In genomic region chr5:132866342-132867045, GRCh38 we compare ENCODE assay signal across 8 cellular contexts. TPM values are rescaled to one million over a fixed set of nuclear protein-coding genes. Genes with fewer than 3 reads are reported as not detected.
DNase-seq lines count a peak whose midpoint lies in the region; ATAC-seq, FAIRE-seq and TF ChIP-seq lines count a peak whose summit lies in the region.

A gene with protein sequence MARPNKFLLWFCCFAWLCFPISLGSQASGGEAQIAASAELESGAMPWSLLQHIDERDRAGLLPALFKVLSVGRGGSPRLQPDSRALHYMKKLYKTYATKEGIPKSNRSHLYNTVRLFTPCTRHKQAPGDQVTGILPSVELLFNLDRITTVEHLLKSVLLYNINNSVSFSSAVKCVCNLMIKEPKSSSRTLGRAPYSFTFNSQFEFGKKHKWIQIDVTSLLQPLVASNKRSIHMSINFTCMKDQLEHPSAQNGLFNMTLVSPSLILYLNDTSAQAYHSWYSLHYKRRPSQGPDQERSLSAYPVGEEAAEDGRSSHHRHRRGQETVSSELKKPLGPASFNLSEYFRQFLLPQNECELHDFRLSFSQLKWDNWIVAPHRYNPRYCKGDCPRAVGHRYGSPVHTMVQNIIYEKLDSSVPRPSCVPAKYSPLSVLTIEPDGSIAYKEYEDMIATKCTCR (minus strand): TSS chr5:132866469. CDS start chr5:132864533, 1,936 bp downstream.
UQCRQ (plus strand) TSS chr5:132866642; CDS start chr5:132866882, 240 bp downstream.

- H3K27ac Mint-ChIP-seq in T-cell = peak within 1 kb of the TSS; percentile 97 to 99

- intact Hi-C loops in left cardiac atrium (cut with DNase I) (no loop called here), posterior vena cava (cut with DNase I) (no loop called here)

- no peaks in the 10 kb centered on the region for H3K27me3 Mint-ChIP-seq in T-cell

- peak; percentile 99 for ATAC-seq in HG02852 (IDR thresholded peaks at IDR 0.05; ENCODE audit: unreplicated experiment)
- peak; percentile 95 to 98 (median 96) for ATAC-seq in T-cell (replicated peaks in 1 of 4)
- peak; percentile 99 for ATAC-seq in left cardiac atrium

- CTCF ChIA-PET in T-cell (lab: Charles Lee) = interaction anchor here in 1 of 2 donors (0.6 kb wide), 1 partner anchor 67 kb away, joined by 3 read pairs; no protein-coding TSS in a partner anchor

- peaks cover 27 to 30% (median 27%) of the 10 kb centered on the region in 3 donors for H3K4me1 Mint-ChIP-seq in T-cell

- H3K9me3 Mint-ChIP-seq in T-cell = no peaks in the 10 kb centered on the region

- peak; percentile 92 for DNase-seq in GM12892 (ENCODE audit: insufficient read length)
- DNase-seq in NCI-H1436 treated with DMSO at 0.1 percent for 48 hours (lab: John Stamatoyannopoulos, UW) = peak; percentile 94
- peak; percentile 71 to 96 (median 89) for DNase-seq in T-cell
- peak; percentile 99 for DNase-seq in amniotic stem cell (lab: John Stamatoyannopoulos, UW)
- peak; percentile 96 for DNase-seq in left cardiac atrium
- peak; percentile 98 for DNase-seq in posterior vena cava (ENCODE audit: low spot score)
- peak; percentile 98 for DNase-seq in ureter (ENCODE audit: low spot score)

- FAIRE-seq in GM12892 (lab: Jason Lieb, UNC) = peak; percentile 97

- peak within 1 kb of the TSS; percentile 98 to 100 (median 99) for H3K4me3 Mint-ChIP-seq in T-cell

- H3K36me3 Mint-ChIP-seq in T-cell = peaks cover 26% of the 10 kb centered on the region

- peak; percentile 98 for TF ChIP-seq POLR2A in GM12892 (IDR thresholded peaks at IDR 0.05; ENCODE audit: low read depth, low read length)

- POLR2A ChIA-PET in T-cell (lab: Charles Lee) = interaction anchor here (0.6 to 1.5 kb wide), 5 partner anchors 51 to 1893 kb away, joined by 3 to 11 read pairs (median 4); no protein-coding TSS in a partner anchor

RNA-seq across cellular contexts. Expression of the first gene that starts in this region (rescaled TPM):
- 0.68 TPM for polyA plus RNA-seq in GM12892 (2012; ENCODE audit: missing spikeins)
- total RNA-seq in T-cell (1 to 10 TPM in 2 of 5 donors, under 1 TPM in 3; 0.63 to 1.9 (median 0.92) TPM), left cardiac atrium (under 1 TPM in 1 of 2 donors, not detected in 1; 0.65 TPM), posterior vena cava (under 1 TPM; 0.33 to 0.51 TPM), ureter (0.73 TPM)

RNA-seq across cellular contexts. Expression of gene UQCRQ, which starts in this region (rescaled TPM):
- polyA plus RNA-seq in GM12892 (2012; ENCODE audit: missing spikeins) = 423 TPM
- total RNA-seq in T-cell = 100 to 1,000 TPM; 119 to 139 (median 132) TPM
- total RNA-seq in left cardiac atrium = 1,000 to 10,000 TPM; 1,029 to 1,106 TPM
- total RNA-seq in posterior vena cava = 100 to 1,000 TPM; 364 to 379 TPM
- 558 TPM for total RNA-seq in ureter

Comparison
In these comparisons a context has a peak if more than half of its experiments do, and no peak if none do; other contexts are left out.
1. Peak in every context shown above with its lines: DNase-seq and ATAC-seq.